In the genomic region with DNA sequence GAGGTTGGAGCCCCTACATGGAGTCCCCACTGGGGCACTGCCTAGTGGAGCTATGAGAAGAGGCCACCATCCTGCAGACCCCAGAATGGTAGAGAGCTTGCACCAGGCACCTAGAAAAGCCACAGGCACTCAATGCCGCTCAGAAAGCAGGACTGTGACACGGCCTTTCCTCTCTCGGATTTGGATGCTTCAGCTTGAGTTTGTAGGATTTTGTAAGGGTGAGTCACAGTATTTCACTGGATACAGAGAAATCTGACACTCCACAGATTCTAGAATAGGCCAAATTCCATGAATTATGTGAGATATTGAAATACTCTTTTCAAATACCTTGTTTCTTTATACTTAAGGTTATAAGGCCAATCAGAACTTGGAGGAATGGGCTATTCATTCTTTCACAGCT, we compare ENCODE assay signal across 26 cellular contexts.
DNase-seq lines count a peak whose midpoint lies in the region; TF ChIP-seq lines count a peak whose summit lies in the region.
"Had no signal": no experiment of that assay in that cellular context is flagged by ENCODE, and none has a peak within 500 bp of the region (broad histone marks: within the 10 kb centered on the region; RNA-seq: fewer than 3 reads in every experiment).

No MANE protein-coding gene starts in this region.

- H3K4me1 Mint-ChIP-seq in activated CD4-positive, alpha-beta T cell treated with anti-CD3 and anti-CD28 coated beads, Interleukin-2, amount 10 ng/mL, durations not matched to agents 24 days and 14 days, result no peaks in the 10 kb centered on the region
- H3K4me1 Mint-ChIP-seq: stimulated activated naive B cell treated with anti-CD40 and anti-IgM and Interleukin-4, amounts not matched to agents 10 μg/mL and 1 μg/mL and 100 μg/mL, for 72 hours; T-helper 17 cell had no signal

- H3K27me3 Mint-ChIP-seq in activated CD4-positive, alpha-beta T cell treated with anti-CD3 and anti-CD28 coated beads, Interleukin-2, amount 10 ng/mL, durations not matched to agents 24 days and 14 days, result no peaks in the 10 kb centered on the region
- H3K27me3 Mint-ChIP-seq: stimulated activated naive B cell treated with anti-CD40 and anti-IgM and Interleukin-4, amounts not matched to agents 10 μg/mL and 1 μg/mL and 100 μg/mL, for 72 hours; T-helper 17 cell had no signal

- H3K27me3 ChIP-seq in smooth muscle cell (ENCODE audit: low read depth), result no peaks in the 10 kb centered on the region
- H3K27me3 ChIP-seq in PC-9 (ENCODE audit: insufficient read depth, low read depth), result no peaks in the 10 kb centered on the region
- H3K27me3 ChIP-seq: ascending aorta, colonic mucosa, left lung, neutrophil, thyroid gland had no signal

- no peaks in the 10 kb centered on the region for H3K36me3 Mint-ChIP-seq in activated CD4-positive, alpha-beta T cell treated with anti-CD3 and anti-CD28 coated beads, Interleukin-2, amount 10 ng/mL, durations not matched to agents 24 days and 14 days (ENCODE audit: low read depth)
- H3K36me3 Mint-ChIP-seq: stimulated activated naive B cell treated with anti-CD40 and anti-IgM and Interleukin-4, amounts not matched to agents 10 μg/mL and 1 μg/mL and 100 μg/mL, for 72 hours had no signal

- peaks cover 13% of the 10 kb centered on the region for H3K9me3 Mint-ChIP-seq in activated CD4-positive, alpha-beta T cell treated with anti-CD3 and anti-CD28 coated beads, Interleukin-2, amount 10 ng/mL, durations not matched to agents 24 days and 14 days

- no peak overlapping the region for H3K27ac Mint-ChIP-seq in activated CD4-positive, alpha-beta T cell treated with anti-CD3 and anti-CD28 coated beads, Interleukin-2, amount 10 ng/mL, durations not matched to agents 24 days and 14 days
- H3K27ac Mint-ChIP-seq: stimulated activated naive B cell treated with anti-CD40 and anti-IgM and Interleukin-4, amounts not matched to agents 10 μg/mL and 1 μg/mL and 100 μg/mL, for 72 hours; T-helper 17 cell had no signal

- peaks cover under 1% of the 10 kb centered on the region for H3K4me1 ChIP-seq in smooth muscle cell (ENCODE audit: low read depth)
- no peaks in the 10 kb centered on the region for H3K4me1 ChIP-seq in PC-9 (replicated peaks; ENCODE audit: insufficient read depth)
- H3K4me1 ChIP-seq: ascending aorta, colonic mucosa, left lung, thyroid gland had no signal

- CTCF ChIA-PET in PC-9 (lab: Charles Lee), result interaction anchor here (0.6 kb wide), 1 partner anchor 398 kb away, joined by 3 read pairs; no protein-coding TSS in a partner anchor

- no peaks in the 10 kb centered on the region for H3F3A ChIP-seq in smooth muscle cell (ENCODE audit: low read depth)
- no peaks in the 10 kb centered on the region for H3F3A ChIP-seq in PC-9 (ENCODE audit: insufficient read depth, low read depth)

- H3K4me3 ChIP-seq in fibroblast of the aortic adventitia (ENCODE audit: low read depth, low read length) (no peak overlapping the region), smooth muscle cell (no peak overlapping the region), PC-9 (no peak overlapping the region)
- H3K4me3 ChIP-seq: ascending aorta, colonic mucosa, left lung, mucosa of descending colon, thyroid gland had no signal

- H2AFZ ChIP-seq in smooth muscle cell (ENCODE audit: low read depth) (no peak overlapping the region), PC-9 (no peak overlapping the region)

- no peak overlapping the region for H3K4me3 Mint-ChIP-seq in activated CD4-positive, alpha-beta T cell treated with anti-CD3 and anti-CD28 coated beads, Interleukin-2, amount 10 ng/mL, durations not matched to agents 24 days and 14 days
- H3K4me3 Mint-ChIP-seq: stimulated activated naive B cell treated with anti-CD40 and anti-IgM and Interleukin-4, amounts not matched to agents 10 μg/mL and 1 μg/mL and 100 μg/mL, for 72 hours; T-helper 17 cell had no signal

- H3K4me2 ChIP-seq in smooth muscle cell, result peak overlapping the region; percentile 31
- H3K4me2 ChIP-seq in PC-9, result no peak overlapping the region

- H3K9me3 ChIP-seq in smooth muscle cell (replicated peaks; ENCODE audit: low read depth) (no peaks in the 10 kb centered on the region), PC-9 (ENCODE audit: insufficient read depth, low read depth) (no peaks in the 10 kb centered on the region)
- H3K9me3 ChIP-seq: colonic mucosa, neutrophil, thyroid gland had no signal

- H3K27ac ChIP-seq in smooth muscle cell (ENCODE audit: low read depth), result peak overlapping the region; percentile 3
- no peak overlapping the region for H3K27ac ChIP-seq in PC-9
- H3K27ac ChIP-seq: ascending aorta, colonic mucosa, left lung, neutrophil, thyroid gland, WERI-Rb-1 had no signal

- H3K36me3 ChIP-seq in smooth muscle cell (ENCODE audit: low read depth) (no peaks in the 10 kb centered on the region), PC-9 (ENCODE audit: low read depth) (no peaks in the 10 kb centered on the region)
- H3K36me3 ChIP-seq: ascending aorta, colonic mucosa, left lung, neutrophil, thyroid gland, WERI-Rb-1 had no signal

- intact Hi-C loops in activated CD4-positive, alpha-beta T cell treated with anti-CD3 and anti-CD28 coated beads, Interleukin-2, amount 10 ng/mL, durations not matched to agents 24 days and 14 days (cut with micrococcal nuclease), result no loop called here
- intact Hi-C loops in PC-9 (cut with micrococcal nuclease; ENCODE audit: unreplicated experiment), result no loop called here

- BruUV-seq in PC-9 (replicated peaks; lab: Mats Ljungman, UMichigan), result no TSS peak

- DNase-seq in HCEC 1CT, result peak; percentile 84
- DNase-seq in amniotic stem cell (lab: John Stamatoyannopoulos, UW), result peak; percentile 64
- peak; percentile 47 for DNase-seq in fibroblast of the aortic adventitia (ENCODE audit: low read depth)
- no peak for DNase-seq in smooth muscle cell (lab: John Stamatoyannopoulos, UW; ENCODE audit: unreplicated experiment)
- no peak for DNase-seq in activated CD4-positive, alpha-beta T cell treated with anti-CD3 and anti-CD28 coated beads, Interleukin-2, amount 10 ng/mL, durations not matched to agents 24 days and 14 days
- no peak for DNase-seq in PC-9
- no peak for DNase-seq in D341Med (ENCODE audit: low spot score)
- DNase-seq: activated CD4-positive, alpha-beta T cell treated with anti-CD3 and anti-CD28 coated beads, Interleukin-2, amount 50 U/mL, for 48 hours; activated naive CD4-positive, alpha-beta T cell treated with Interleukin-2 at 50 U/mL for 16 hours; activated T-cell treated with anti-CD3 and anti-CD28 coated beads for 4 hours; AML-193; colonic mucosa; GOT3; left lung; mucosa of descending colon; NCI-H1436; NCI-H2171; NCI-H69; retina; SIG-M5; stimulated activated naive B cell treated with anti-CD40 and anti-IgM and Interleukin-4, amounts not matched to agents 10 μg/mL and 1 μg/mL and 100 μg/mL, for 72 hours; T-helper 17 cell; thyroid gland; WERI-Rb-1 had no signal

- H3K79me2 ChIP-seq in smooth muscle cell (ENCODE audit: low read depth), result no peaks in the 10 kb centered on the region
- no peaks in the 10 kb centered on the region for H3K79me2 ChIP-seq in PC-9 (ENCODE audit: low read depth)

- TF ChIP-seq CTCF in fibroblast of the aortic adventitia (IDR thresholded peaks at IDR 0.05; ENCODE audit: insufficient read depth, low read length), result no peak
- TF ChIP-seq CTCF in smooth muscle cell (IDR thresholded peaks at IDR 0.05; ENCODE audit: borderline replicate concordance, insufficient read depth, poor library complexity, severe bottlenecking), result no peak
- no peak for TF ChIP-seq CTCF in PC-9 (conservative IDR thresholded peaks at IDR 0.05)

- 33% methylated on average over 3 of the region's 3 CpGs for WGBS in smooth muscle cell (ENCODE audit: low lambda C conversion rate)

- H3K9me2 ChIP-seq in PC-9 (ENCODE audit: insufficient read depth), result no peaks in the 10 kb centered on the region

- no peaks in the 10 kb centered on the region for H4K20me1 ChIP-seq in smooth muscle cell (ENCODE audit: low read depth)
- H4K20me1 ChIP-seq in PC-9 (ENCODE audit: insufficient read depth), result no peaks in the 10 kb centered on the region; the same call in 1 of the 2 replicates

- H3K9ac ChIP-seq in smooth muscle cell (ENCODE audit: low read depth), result no peak overlapping the region

- POLR2A ChIA-PET in PC-9 (lab: Charles Lee; ENCODE audit: unreplicated experiment), result no interaction called here

Comparison
In these comparisons a context has a peak if more than half of its experiments do, and no peak if none do; other contexts are left out.
1. DNase-seq: peak in HCEC 1CT (single experiment), amniotic stem cell (single experiment) and fibroblast of the aortic adventitia (single experiment); none in smooth muscle cell (single experiment), activated CD4-positive, alpha-beta T cell treated with anti-CD3 and anti-CD28 coated beads, Interleukin-2, amount 10 ng/mL, durations not matched to agents 24 days and 14 days (single experiment), PC-9 (0 of 2) and D341Med (single experiment).